ENCODE assay signal across 8 cellular contexts in genomic region chr5:61408476-61409168, GRCh38.
DNase-seq lines count a peak whose midpoint lies in the region; ATAC-seq and TF ChIP-seq lines count a peak whose summit lies in the region.

No MANE protein-coding gene starts in this region.

- CTCF ChIA-PET in activated CD8-positive, alpha-beta memory T cell treated with anti-CD3 and anti-CD28 coated beads, Interleukin-2, amount 10 ng/mL, durations not matched to agents 7 days and 5 days (lab: Charles Lee), result interaction anchor here (0.7 to 1.3 kb wide), 3 partner anchors 77 to 709 kb away, joined by 3 read pairs; partner anchors contain the start of gene DEPDC1B

- H3K36me3 ChIP-seq in HUES48 (ENCODE audit: control insufficient read depth, insufficient read depth, low read length), result no peaks in the 10 kb centered on the region
- no peaks in the 10 kb centered on the region for H3K36me3 ChIP-seq in effector memory CD4-positive, alpha-beta T cell (ENCODE audit: control insufficient read depth, insufficient read depth, low read length)
- no peaks in the 10 kb centered on the region for H3K36me3 ChIP-seq in lung (ENCODE audit: control insufficient read depth in 2 of 2, insufficient read depth in 2 of 2, low read length in 2 of 2)

- H3K4me3 ChIP-seq in HUES48 (ENCODE audit: low read depth, low read length) (peak overlapping the region; percentile 87), lung (no peak overlapping the region)
- peak overlapping the region; percentile 36 for H3K4me3 ChIP-seq in effector memory CD4-positive, alpha-beta T cell (ENCODE audit: insufficient read depth, low read depth, low read length, poor library complexity, severe bottlenecking)

- H3K27me3 ChIP-seq in HUES48 (ENCODE audit: control insufficient read depth, insufficient read depth, low read length) (no peaks in the 10 kb centered on the region), lung (ENCODE audit: control insufficient read depth, insufficient read depth) (no peaks in the 10 kb centered on the region)
- no peaks in the 10 kb centered on the region for H3K27me3 ChIP-seq in effector memory CD4-positive, alpha-beta T cell (replicated peaks; ENCODE audit: control insufficient read depth, insufficient read depth, low read length, poor library complexity, severe bottlenecking)

- peak overlapping the region; percentile 53 for H3K4me3 Mint-ChIP-seq in activated CD8-positive, alpha-beta memory T cell treated with anti-CD3 and anti-CD28 coated beads, Interleukin-2, amount 10 ng/mL, durations not matched to agents 7 days and 5 days

- H3K9me3 ChIP-seq in HUES48 (ENCODE audit: control insufficient read depth, insufficient read depth, low read length) (no peaks in the 10 kb centered on the region), lung (ENCODE audit: control insufficient read depth in 2 of 2, insufficient read depth in 1 of 2, low read length in 1 of 2) (no peaks in the 10 kb centered on the region)
- H3K9me3 ChIP-seq in effector memory CD4-positive, alpha-beta T cell (ENCODE audit: control insufficient read depth, low read length), result no peaks in the 10 kb centered on the region

- TF ChIP-seq CTCF in lung (IDR thresholded peaks at IDR 0.05; ENCODE audit: control extremely low read depth, extremely low read depth), result no peak

- peaks cover 4% of the 10 kb centered on the region for H3K27me3 Mint-ChIP-seq in activated CD8-positive, alpha-beta memory T cell treated with anti-CD3 and anti-CD28 coated beads, Interleukin-2, amount 10 ng/mL, durations not matched to agents 7 days and 5 days

- H3K27ac ChIP-seq in HUES48 (ENCODE audit: low read depth, low read length) (peak overlapping the region; percentile 90), lung (ENCODE audit: low read depth in 1 of 2, low read length in 1 of 2) (no peak overlapping the region)
- peak overlapping the region; percentile 2 for H3K27ac ChIP-seq in effector memory CD4-positive, alpha-beta T cell (ENCODE audit: insufficient read depth, low read length, poor library complexity, severe bottlenecking)

- H3K9ac ChIP-seq in HUES48 (ENCODE audit: low read depth, low read length), result peak overlapping the region; percentile 27; the same call in 1 of the 2 replicates

- H3K4me1 ChIP-seq in HUES48 (ENCODE audit: control insufficient read depth, insufficient read depth, low read length) (peaks cover 38% of the 10 kb centered on the region), lung (ENCODE audit: control insufficient read depth in 2 of 2, insufficient read depth in 2 of 2, low read length in 2 of 2) (peaks cover 0 to 18% of the 10 kb centered on the region in 2 donors)
- H3K4me1 ChIP-seq in effector memory CD4-positive, alpha-beta T cell (ENCODE audit: control insufficient read depth, insufficient read depth, low read length, poor library complexity, severe bottlenecking), result peaks cover 7% of the 10 kb centered on the region

- in situ Hi-C loops in Caki2 (cut with HindIII; ENCODE audit: low pct_unique_long_range_greater_than_20kb, low sequenced_read_pairs), result no loop called here

- H3K9me3 Mint-ChIP-seq in activated CD8-positive, alpha-beta memory T cell treated with anti-CD3 and anti-CD28 coated beads, Interleukin-2, amount 10 ng/mL, durations not matched to agents 7 days and 5 days (ENCODE audit: low read depth), result peaks cover 2% of the 10 kb centered on the region

- ATAC-seq in GM21526 (IDR thresholded peaks at IDR 0.05; ENCODE audit: low FRiP score, unreplicated experiment), result peak; percentile 99
- peak; percentile 100 for ATAC-seq in activated CD8-positive, alpha-beta memory T cell treated with anti-CD3 and anti-CD28 coated beads, Interleukin-2, amount 10 ng/mL, durations not matched to agents 7 days and 5 days
- peak; percentile 99 for ATAC-seq in lung (ENCODE audit: insufficient read depth, low FRiP score)

- H3K36me3 Mint-ChIP-seq in activated CD8-positive, alpha-beta memory T cell treated with anti-CD3 and anti-CD28 coated beads, Interleukin-2, amount 10 ng/mL, durations not matched to agents 7 days and 5 days, result peaks cover 7% of the 10 kb centered on the region

- DNase-seq in Caki2 (ENCODE audit: low read depth) (peak; percentile 98), NOMO-1 treated with dmso at 0.1 percent for 144 hours (lab: John Stamatoyannopoulos, UW; ENCODE audit: unreplicated experiment) (peak; percentile 93), lung (ENCODE audit: low spot score) (peak; percentile 99)
- DNase-seq in activated CD8-positive, alpha-beta memory T cell treated with anti-CD3 and anti-CD28 coated beads, Interleukin-2, amount 10 ng/mL, durations not matched to agents 7 days and 5 days, result peak; percentile 97
- DNase-seq in effector memory CD4-positive, alpha-beta T cell, result peak; percentile 97 to 98 (median 98)
- peak; percentile 92 to 98 (median 95) for DNase-seq in stimulated activated CD4-positive, alpha-beta T cell treated with anti-CD3 and anti-CD28 coated beads, TNF-alpha, amount 100 ng/mL, for 24 hours (ENCODE audit: low read depth in 3 of 3)

- H3K27ac Mint-ChIP-seq in activated CD8-positive, alpha-beta memory T cell treated with anti-CD3 and anti-CD28 coated beads, Interleukin-2, amount 10 ng/mL, durations not matched to agents 7 days and 5 days, result peak overlapping the region; percentile 80

- WGBS in lung, 2 donors, result 0 to 1% methylated on average over 28 of the region's 28 CpGs

- peaks cover 24% of the 10 kb centered on the region for H3K4me1 Mint-ChIP-seq in activated CD8-positive, alpha-beta memory T cell treated with anti-CD3 and anti-CD28 coated beads, Interleukin-2, amount 10 ng/mL, durations not matched to agents 7 days and 5 days

Comparison
In these comparisons a context has a peak if more than half of its experiments do, and no peak if none do; other contexts are left out.
1. H3K27ac ChIP-seq: peak in HUES48 (single experiment) and effector memory CD4-positive, alpha-beta T cell (single experiment); none in lung (0 of 2).
2. Peak in every context shown above with its lines, with median percentiles within 50 percentile points of each other: DNase-seq and ATAC-seq.